Comparison of ENCODE assay signal across 11 cellular contexts in the genomic region with DNA sequence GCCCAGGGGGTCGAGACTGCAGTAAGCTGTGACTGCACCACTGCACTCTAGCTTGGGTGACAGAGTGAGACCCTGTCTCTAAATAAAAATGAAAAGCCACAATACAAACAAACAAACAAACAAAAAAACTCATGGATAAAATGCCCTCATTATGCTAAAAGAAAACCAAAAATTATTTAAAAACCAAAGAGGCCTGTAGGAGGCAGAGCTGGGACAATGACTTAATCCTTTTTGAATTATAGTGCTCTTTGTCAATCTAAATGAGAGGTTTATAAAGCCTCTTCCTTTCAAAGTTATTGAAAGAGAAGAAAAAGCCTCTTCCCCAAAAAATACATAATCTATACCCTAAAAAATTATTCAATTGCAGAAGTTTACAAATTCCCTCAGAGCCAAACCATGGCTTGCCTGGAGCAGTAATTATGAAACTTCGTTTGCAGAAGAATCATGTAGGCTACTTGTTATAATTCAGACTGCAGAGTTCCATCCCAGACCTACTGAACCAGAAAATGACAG. TPM values are rescaled to one million over a fixed set of nuclear protein-coding genes. Genes with fewer than 3 reads are reported as not detected.
DNase-seq lines count a peak whose midpoint lies in the region; ATAC-seq and TF ChIP-seq lines count a peak whose summit lies in the region.
"Had no signal": no experiment of that assay in that cellular context is flagged by ENCODE, and none has a peak within 500 bp of the region (broad histone marks: within the 10 kb centered on the region; RNA-seq: fewer than 3 reads in every experiment).

No MANE protein-coding gene starts in this region.

- H3K4me1 ChIP-seq in stomach, result peaks cover 0 to 37% (median 2%) of the 10 kb centered on the region in 4 donors

- H3K36me3 Mint-ChIP-seq in activated CD8-positive, alpha-beta memory T cell treated with anti-CD3 and anti-CD28 coated beads, Interleukin-2, amount 10 ng/mL, durations not matched to agents 7 days and 5 days, result peaks cover 41% of the 10 kb centered on the region
- peaks cover 32 to 34% of the 10 kb centered on the region in 2 donors for H3K36me3 Mint-ChIP-seq in stimulated activated naive B cell treated with anti-CD40 and anti-IgM and Interleukin-4, amounts not matched to agents 10 μg/mL and 1 μg/mL and 100 μg/mL, for 72 hours

- no peaks in the 10 kb centered on the region for H3K27me3 ChIP-seq in stomach

- H3K27ac ChIP-seq in stomach, result no peak overlapping the region

- H3K9me3 Mint-ChIP-seq in activated CD8-positive, alpha-beta memory T cell treated with anti-CD3 and anti-CD28 coated beads, Interleukin-2, amount 10 ng/mL, durations not matched to agents 7 days and 5 days (ENCODE audit: low read depth), result no peaks in the 10 kb centered on the region
- peaks cover 4 to 6% of the 10 kb centered on the region in 2 donors for H3K9me3 Mint-ChIP-seq in stimulated activated naive B cell treated with anti-CD40 and anti-IgM and Interleukin-4, amounts not matched to agents 10 μg/mL and 1 μg/mL and 100 μg/mL, for 72 hours

- H3K27ac Mint-ChIP-seq in activated CD8-positive, alpha-beta memory T cell treated with anti-CD3 and anti-CD28 coated beads, Interleukin-2, amount 10 ng/mL, durations not matched to agents 7 days and 5 days, result peak overlapping the region; percentile 77
- peak overlapping the region; percentile 37 for H3K27ac Mint-ChIP-seq in stimulated activated naive B cell treated with anti-CD40 and anti-IgM and Interleukin-4, amounts not matched to agents 10 μg/mL and 1 μg/mL and 100 μg/mL, for 72 hours

- H3K4me1 Mint-ChIP-seq in activated CD8-positive, alpha-beta memory T cell treated with anti-CD3 and anti-CD28 coated beads, Interleukin-2, amount 10 ng/mL, durations not matched to agents 7 days and 5 days, result peaks cover 47% of the 10 kb centered on the region
- H3K4me1 Mint-ChIP-seq in stimulated activated naive B cell treated with anti-CD40 and anti-IgM and Interleukin-4, amounts not matched to agents 10 μg/mL and 1 μg/mL and 100 μg/mL, for 72 hours, result peaks cover 25 to 57% of the 10 kb centered on the region in 2 donors

- H3K36me3 ChIP-seq in stomach, result peaks cover 20 to 54% (median 47%) of the 10 kb centered on the region in 4 donors

- DNase-seq in activated CD8-positive, alpha-beta memory T cell treated with anti-CD3 and anti-CD28 coated beads, Interleukin-2, amount 10 ng/mL, durations not matched to agents 7 days and 5 days, result peak; percentile 16
- no peak for DNase-seq in activated CD8-positive, alpha-beta memory T cell treated with anti-CD3 and anti-CD28 coated beads, Interleukin-2, amount 50 U/mL, for 48 hours
- DNase-seq in NB4 (ENCODE audit: low read depth), result no peak
- DNase-seq in central memory CD4-positive, alpha-beta T cell, result peak; percentile 7
- DNase-seq in stimulated activated naive B cell treated with anti-CD40 and anti-IgM and Interleukin-4, amounts not matched to agents 10 μg/mL and 1 μg/mL and 100 μg/mL, for 72 hours, result no peak
- no peak for DNase-seq in stomach
- no peak for DNase-seq in GOT3 (lab: John Stamatoyannopoulos, UW)
- DNase-seq in DMS153 treated with DMSO at 0.1 percent for 48 hours (lab: John Stamatoyannopoulos, UW; ENCODE audit: unreplicated experiment), result no peak
- DNase-seq: activated T-cell treated with anti-CD3 and anti-CD28 coated beads, Interleukin-2, amount 50 U/mL, for 1 hour; effector memory CD4-positive, alpha-beta T cell; NCI-H446 treated with DMSO at 0.1 percent for 48 hours had no signal

- no peak for TF ChIP-seq EP300 in stomach (IDR thresholded peaks at IDR 0.05)

- intact Hi-C loops in stomach (cut with DNase I; ENCODE audit: low total_unique reads), result no loop called here

- WGBS in stomach, 5 donors, result 88 to 95% (median 91%) methylated on average over 2 of the region's 2 CpGs

- no peaks in the 10 kb centered on the region for H3K9me3 ChIP-seq in stomach

- CTCF ChIA-PET in activated CD8-positive, alpha-beta memory T cell treated with anti-CD3 and anti-CD28 coated beads, Interleukin-2, amount 10 ng/mL, durations not matched to agents 7 days and 5 days (lab: Charles Lee), result interaction anchor here (0.8 to 8.3 kb wide), 6 partner anchors 9 to 47 kb away, joined by 3 to 198 read pairs (median 3); a partner anchor contains a TSS

- TF ChIP-seq POLR2A in NB4 (IDR thresholded peaks at IDR 0.05; ENCODE audit: extremely low read depth, insufficient read length) (no peak), stomach (IDR thresholded peaks at IDR 0.05) (no peak)

- H3K4me3 Mint-ChIP-seq in activated CD8-positive, alpha-beta memory T cell treated with anti-CD3 and anti-CD28 coated beads, Interleukin-2, amount 10 ng/mL, durations not matched to agents 7 days and 5 days, result no peak overlapping the region
- H3K4me3 Mint-ChIP-seq in stimulated activated naive B cell treated with anti-CD40 and anti-IgM and Interleukin-4, amounts not matched to agents 10 μg/mL and 1 μg/mL and 100 μg/mL, for 72 hours, result no peak overlapping the region

- ATAC-seq in activated CD8-positive, alpha-beta memory T cell treated with anti-CD3 and anti-CD28 coated beads, Interleukin-2, amount 10 ng/mL, durations not matched to agents 7 days and 5 days, result no peak
- no peak for ATAC-seq in stimulated activated naive B cell treated with anti-CD40 and anti-IgM and Interleukin-4, amounts not matched to agents 10 μg/mL and 1 μg/mL and 100 μg/mL, for 72 hours (replicated peaks)

- H3K4me3 ChIP-seq in NB4 (ENCODE audit: low read depth, low read length) (no peak overlapping the region), stomach (no peak overlapping the region)

- no peaks in the 10 kb centered on the region for H3K27me3 Mint-ChIP-seq in activated CD8-positive, alpha-beta memory T cell treated with anti-CD3 and anti-CD28 coated beads, Interleukin-2, amount 10 ng/mL, durations not matched to agents 7 days and 5 days
- H3K27me3 Mint-ChIP-seq in stimulated activated naive B cell treated with anti-CD40 and anti-IgM and Interleukin-4, amounts not matched to agents 10 μg/mL and 1 μg/mL and 100 μg/mL, for 72 hours, result no peaks in the 10 kb centered on the region

- TF ChIP-seq CTCF in NB4 (IDR thresholded peaks at IDR 0.05; ENCODE audit: low read depth, low read length), result peak; percentile 13
- TF ChIP-seq CTCF in stomach (IDR thresholded peaks at IDR 0.05), result no peak

RNA-seq across cellular contexts. Expression of a gene that starts 18.5 kb away (rescaled TPM):
- 10 to 100 TPM; 52.6 to 58.2 TPM for total RNA-seq in activated CD8-positive, alpha-beta memory T cell treated with anti-CD3 and anti-CD28 coated beads, Interleukin-2, amount 10 ng/mL, durations not matched to agents 7 days and 5 days
- 10 to 100 TPM in 2 of 5 donors, 1 to 10 TPM in 3; 1.7 to 15.2 (median 4.1) TPM for total RNA-seq in stomach
- polyA plus RNA-seq in stomach, result 1 to 10 TPM; 4.1 to 5.4 (median 5.0) TPM

RNA-seq across cellular contexts. Expression of a gene that starts 25.8 kb away (rescaled TPM):
- 10 to 100 TPM; 33.7 to 46.3 TPM for total RNA-seq in activated CD8-positive, alpha-beta memory T cell treated with anti-CD3 and anti-CD28 coated beads, Interleukin-2, amount 10 ng/mL, durations not matched to agents 7 days and 5 days
- 1 to 10 TPM in 4 of 5 donors, under 1 TPM in 1; 0.58 to 9.7 (median 1.8) TPM for total RNA-seq in stomach
- under 1 TPM; 0.15 to 0.60 (median 0.37) TPM for polyA plus RNA-seq in stomach

Comparison
In these comparisons a context has a peak if more than half of its experiments do, and no peak if none do; other contexts are left out.
1. DNase-seq: peak in activated CD8-positive, alpha-beta memory T cell treated with anti-CD3 and anti-CD28 coated beads, Interleukin-2, amount 10 ng/mL, durations not matched to agents 7 days and 5 days (single experiment) and central memory CD4-positive, alpha-beta T cell (single experiment); none in activated CD8-positive, alpha-beta memory T cell treated with anti-CD3 and anti-CD28 coated beads, Interleukin-2, amount 50 U/mL, for 48 hours (single experiment), NB4 (single experiment), stimulated activated naive B cell treated with anti-CD40 and anti-IgM and Interleukin-4, amounts not matched to agents 10 μg/mL and 1 μg/mL and 100 μg/mL, for 72 hours (single experiment), stomach (single experiment), GOT3 (single experiment) and DMS153 treated with DMSO at 0.1 percent for 48 hours (single experiment).